8 cellular contexts compared by ENCODE assay signal in the genomic region with DNA sequence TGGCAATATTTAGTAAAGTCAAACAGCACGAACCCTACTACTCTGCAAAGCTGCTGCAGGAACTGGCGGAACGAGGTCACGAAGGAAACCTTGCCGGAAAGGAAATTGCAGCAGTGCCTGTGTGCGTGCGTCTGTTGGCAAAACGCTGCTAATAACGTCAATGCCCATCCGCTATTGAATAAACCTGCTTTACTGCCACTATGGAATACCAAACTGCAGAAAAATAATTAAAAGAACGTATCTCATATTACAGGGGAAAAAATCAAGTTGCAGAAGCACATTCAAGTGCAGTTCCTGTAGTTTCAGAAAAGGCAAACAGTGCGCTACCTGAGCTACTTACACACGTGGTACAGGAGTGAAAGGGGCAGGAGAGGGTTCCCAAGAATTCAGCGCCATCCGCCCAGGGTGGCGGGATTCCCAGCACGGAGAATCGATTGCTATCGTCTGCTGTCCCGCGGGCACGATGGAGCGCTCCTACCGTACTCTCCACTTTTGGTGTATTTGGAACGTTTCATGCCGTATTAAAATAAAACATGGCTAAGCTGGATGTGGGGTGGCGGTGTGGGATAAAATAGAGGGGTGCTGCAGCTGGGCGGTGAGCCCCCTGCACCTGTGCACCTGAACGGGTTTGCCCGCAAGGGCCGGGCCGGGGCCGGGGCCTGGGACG. TPM values are rescaled to one million over a fixed set of nuclear protein-coding genes. Genes with fewer than 3 reads are reported as not detected.
A peak's percentile ranks its signal among the peaks of the same experiment; 100 is the strongest.
DNase-seq lines count a peak whose midpoint lies in the region; ATAC-seq and TF ChIP-seq lines count a peak whose summit lies in the region.

No MANE protein-coding gene starts in this region.

- no peak for TF ChIP-seq CTCF in KMS-11 (conservative IDR thresholded peaks at IDR 0.05; ENCODE audit: low read depth, low read length)
- peak in 1 of 7 experiments; percentile 23 for TF ChIP-seq CTCF in body of pancreas (IDR thresholded peaks at IDR 0.05)

- peak overlapping the region; percentile 91 for H3K27ac Mint-ChIP-seq in T-helper 1 cell treated with Interleukin-12 subunit alpha and Interleukin-12 subunit beta and Interleukin-4 antibody, amounts not matched to agents 30 μg/mL and 1 μg/mL, for 36 hours

- H3K27me3 ChIP-seq in KMS-11 (ENCODE audit: insufficient read depth, low read depth): no peaks in the 10 kb centered on the region
- no peaks in the 10 kb centered on the region for H3K27me3 ChIP-seq in body of pancreas
- H3K27me3 ChIP-seq in skeletal muscle tissue (ENCODE audit: control insufficient read depth in 3 of 3, insufficient read depth in 3 of 3, low read length in 3 of 3): no peaks in the 10 kb centered on the region

- intact Hi-C loops in body of pancreas (cut with DNase I): no loop called here

- no peaks in the 10 kb centered on the region for H3K27me3 Mint-ChIP-seq in T-helper 1 cell treated with Interleukin-12 subunit alpha and Interleukin-12 subunit beta and Interleukin-4 antibody, amounts not matched to agents 30 μg/mL and 1 μg/mL, for 36 hours (ENCODE audit: low read depth)

- H3K4me3 ChIP-seq in KMS-11 (IDR thresholded peaks at IDR 0.05; ENCODE audit: insufficient read depth, low read depth, low read length) (no peak overlapping the region), body of pancreas (peak overlapping the region; percentile 6 to 91), iPS-18c (ENCODE audit: insufficient read depth, low read depth, low read length) (peak overlapping the region; percentile 72), skeletal muscle tissue (ENCODE audit: low read length in 3 of 3) (peak overlapping the region; percentile 95 to 96 (median 96))

- H3K79me2 ChIP-seq in KMS-11 (ENCODE audit: insufficient read depth, low read depth): peaks cover 15% of the 10 kb centered on the region; the same call in 1 of the 2 replicates

- H3K36me3 ChIP-seq in KMS-11 (ENCODE audit: insufficient read depth) (no peaks in the 10 kb centered on the region; the same call in 1 of the 2 replicates), body of pancreas (replicated peaks in 1 of 2; ENCODE audit: insufficient read depth in 1 of 2, low read depth in 2 of 2) (peaks cover 2 to 6% of the 10 kb centered on the region in 2 donors), skeletal muscle tissue (ENCODE audit: control insufficient read depth in 3 of 3, insufficient read depth in 3 of 3, low read length in 3 of 3) (peaks cover 20 to 25% (median 23%) of the 10 kb centered on the region in 3 donors)

- H4K20me1 ChIP-seq in KMS-11 (ENCODE audit: insufficient read depth): no peaks in the 10 kb centered on the region

- no peak overlapping the region for H3K9ac ChIP-seq in KMS-11
- peak overlapping the region; percentile 85 to 93 (median 91) for H3K9ac ChIP-seq in skeletal muscle tissue (ENCODE audit: low read depth in 1 of 3, low read length in 3 of 3)

- H3K9me3 ChIP-seq in body of pancreas (no peaks in the 10 kb centered on the region), iPS-18c (ENCODE audit: control insufficient read depth, insufficient read depth, low read length) (no peaks in the 10 kb centered on the region), skeletal muscle tissue (ENCODE audit: control insufficient read depth in 3 of 3, low read length in 3 of 3) (no peaks in the 10 kb centered on the region)

- ATAC-seq in body of pancreas: peak; percentile 22

- peak overlapping the region; percentile 91 for H3K4me3 Mint-ChIP-seq in T-helper 1 cell treated with Interleukin-12 subunit alpha and Interleukin-12 subunit beta and Interleukin-4 antibody, amounts not matched to agents 30 μg/mL and 1 μg/mL, for 36 hours

- no peaks in the 10 kb centered on the region for H3K9me3 Mint-ChIP-seq in T-helper 1 cell treated with Interleukin-12 subunit alpha and Interleukin-12 subunit beta and Interleukin-4 antibody, amounts not matched to agents 30 μg/mL and 1 μg/mL, for 36 hours

- WGBS in body of pancreas, 2 donors: 0 to 1% methylated on average over 30 of the region's 34 CpGs

- peak overlapping the region; percentile 39 for H3K4me2 ChIP-seq in KMS-11

- H3K27ac ChIP-seq in KMS-11 (no peak overlapping the region), body of pancreas (peak overlapping the region; percentile 74 to 92 (median 90)), skeletal muscle tissue (ENCODE audit: low read depth, low read length) (peak overlapping the region; percentile 74)

- TF ChIP-seq POLR2A in body of pancreas (IDR thresholded peaks at IDR 0.05): peak in 1 of 3 donors; percentile 35

- DNase-seq in DMS53 (lab: John Stamatoyannopoulos, UW) (peak; percentile 93), body of pancreas (peak; percentile 56 to 75 (median 66)), HuH-7 (ENCODE audit: low spot score) (no peak), NK-92 (lab: John Stamatoyannopoulos, UW; ENCODE audit: unreplicated experiment) (no peak)

- H3K4me1 Mint-ChIP-seq in T-helper 1 cell treated with Interleukin-12 subunit alpha and Interleukin-12 subunit beta and Interleukin-4 antibody, amounts not matched to agents 30 μg/mL and 1 μg/mL, for 36 hours (ENCODE audit: low read depth): peaks cover 53% of the 10 kb centered on the region

- H2AFZ ChIP-seq in KMS-11 (ENCODE audit: low read depth): peak overlapping the region; percentile 53; the same call in 1 of the 2 replicates

- H3K4me1 ChIP-seq in KMS-11 (ENCODE audit: low read depth, poor library complexity, severe bottlenecking) (peaks cover 6% of the 10 kb centered on the region), body of pancreas (peaks cover 49% of the 10 kb centered on the region), skeletal muscle tissue (ENCODE audit: control insufficient read depth in 3 of 3, insufficient read depth in 3 of 3, low read length in 3 of 3) (peaks cover 20 to 38% (median 24%) of the 10 kb centered on the region in 3 donors)

- peaks cover 23% of the 10 kb centered on the region for H3K36me3 Mint-ChIP-seq in T-helper 1 cell treated with Interleukin-12 subunit alpha and Interleukin-12 subunit beta and Interleukin-4 antibody, amounts not matched to agents 30 μg/mL and 1 μg/mL, for 36 hours (ENCODE audit: low read depth)

RNA-seq across cellular contexts. Expression of gene NADSYN1, which starts 0.5 kb away (rescaled TPM):
- total RNA-seq in body of pancreas (10 to 100 TPM; 45.7 to 71.2 TPM), skeletal muscle tissue (27.7 TPM)

RNA-seq across cellular contexts. Expression of gene DHCR7, which starts 4.3 kb away (rescaled TPM):
- total RNA-seq in body of pancreas (10 to 100 TPM; 15.8 to 16.2 TPM), skeletal muscle tissue (9.9 TPM)

Comparison
In these comparisons a context has a peak if more than half of its experiments do, and no peak if none do; other contexts are left out.
1. DNase-seq: peak in DMS53 (single experiment) and body of pancreas (4 of 4); none in HuH-7 (single experiment) and NK-92 (single experiment).